11 cellular contexts compared by ENCODE assay signal in the genomic region with DNA sequence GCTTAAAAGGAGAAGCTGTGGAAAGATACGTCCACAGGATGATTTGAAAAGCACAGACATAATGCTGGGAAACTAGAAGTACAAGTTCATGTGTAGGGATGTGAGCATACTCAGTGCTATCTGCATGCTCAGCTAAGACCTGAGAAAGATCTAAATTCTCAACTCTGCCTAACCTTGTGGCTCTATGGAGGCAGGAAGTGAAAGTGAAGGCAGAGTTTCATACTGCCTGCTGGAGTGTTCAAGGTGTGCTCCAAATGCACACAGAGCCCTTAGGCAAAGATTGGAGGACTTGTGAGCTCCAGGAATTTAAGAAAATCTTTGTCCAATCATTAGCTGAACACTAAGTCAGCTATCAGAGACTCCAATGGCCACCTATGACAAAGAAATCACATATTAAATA.
DNase-seq lines count a peak whose midpoint lies in the region; ATAC-seq, FAIRE-seq and TF ChIP-seq lines count a peak whose summit lies in the region.
"Had no signal": no experiment of that assay in that cellular context is flagged by ENCODE, and none has a peak within 500 bp of the region (broad histone marks: within the 10 kb centered on the region; RNA-seq: fewer than 3 reads in every experiment).

No MANE protein-coding gene starts in this region.

- FAIRE-seq in islet of Langerhans (lab: Jason Lieb, UNC) (peak; percentile 17), RCC 7860 (lab: Jason Lieb, UNC) (no peak)

- DNase-seq in left ventricle myocardium inferior = no peak
- no peak for DNase-seq in SW 1271 (lab: John Stamatoyannopoulos, UW)
- DNase-seq in RCC 7860 (ENCODE audit: low spot score) = no peak
- DNase-seq: NCI-H446, occipital lobe had no signal

- H3K4me1 ChIP-seq in left ventricle myocardium inferior = peaks cover 24% of the 10 kb centered on the region

- intact Hi-C loops in left ventricle myocardium inferior (cut with micrococcal nuclease) = no loop called here

- ATAC-seq in GM18858 (IDR thresholded peaks at IDR 0.05; ENCODE audit: unreplicated experiment) (peak; percentile 87), GM21619 (IDR thresholded peaks at IDR 0.05; ENCODE audit: unreplicated experiment) (peak; percentile 83), HG03565 (IDR thresholded peaks at IDR 0.05; ENCODE audit: unreplicated experiment) (peak; percentile 82), HG02623 (IDR thresholded peaks at IDR 0.05; ENCODE audit: unreplicated experiment) (no peak)

- H3K4me3 ChIP-seq in left ventricle myocardium inferior = no peak overlapping the region
- H3K4me3 ChIP-seq: esophagus muscularis mucosa had no signal

- H3K27me3 ChIP-seq in left ventricle myocardium inferior (ENCODE audit: low read depth) = no peaks in the 10 kb centered on the region
- H3K27me3 ChIP-seq: esophagus muscularis mucosa had no signal

- peaks cover 23% of the 10 kb centered on the region for H3K9me3 ChIP-seq in left ventricle myocardium inferior (replicated peaks)

- H3K36me3 ChIP-seq in left ventricle myocardium inferior = no peaks in the 10 kb centered on the region
- H3K36me3 ChIP-seq: esophagus muscularis mucosa had no signal

- H3K27ac ChIP-seq in left ventricle myocardium inferior (replicated peaks) = no peak overlapping the region
- H3K27ac ChIP-seq: esophagus muscularis mucosa had no signal

- TF ChIP-seq CTCF in left ventricle myocardium inferior (IDR thresholded peaks at IDR 0.05; ENCODE audit: borderline replicate concordance) = no peak
